In genomic region chr21:45353200-45353599, GRCh38 we compare ENCODE assay signal across 1 cellular context.
TF ChIP-seq lines count a peak whose summit lies in the region.

No MANE protein-coding gene starts in this region.

TF ChIP-seq in HEK293, 187 proteins besides CTCF, POLR2A, EP300 and RAD21 (continued from another document):
- TF ChIP-seq, protein P1, sequence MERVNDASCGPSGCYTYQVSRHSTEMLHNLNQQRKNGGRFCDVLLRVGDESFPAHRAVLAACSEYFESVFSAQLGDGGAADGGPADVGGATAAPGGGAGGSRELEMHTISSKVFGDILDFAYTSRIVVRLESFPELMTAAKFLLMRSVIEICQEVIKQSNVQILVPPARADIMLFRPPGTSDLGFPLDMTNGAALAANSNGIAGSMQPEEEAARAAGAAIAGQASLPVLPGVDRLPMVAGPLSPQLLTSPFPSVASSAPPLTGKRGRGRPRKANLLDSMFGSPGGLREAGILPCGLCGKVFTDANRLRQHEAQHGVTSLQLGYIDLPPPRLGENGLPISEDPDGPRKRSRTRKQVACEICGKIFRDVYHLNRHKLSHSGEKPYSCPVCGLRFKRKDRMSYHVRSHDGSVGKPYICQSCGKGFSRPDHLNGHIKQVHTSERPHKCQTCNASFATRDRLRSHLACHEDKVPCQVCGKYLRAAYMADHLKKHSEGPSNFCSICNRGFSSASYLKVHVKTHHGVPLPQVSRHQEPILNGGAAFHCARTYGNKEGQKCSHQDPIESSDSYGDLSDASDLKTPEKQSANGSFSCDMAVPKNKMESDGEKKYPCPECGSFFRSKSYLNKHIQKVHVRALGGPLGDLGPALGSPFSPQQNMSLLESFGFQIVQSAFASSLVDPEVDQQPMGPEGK (tag by site-specific recombination; IDR thresholded peaks at IDR 0.05), result 0 out of 2 replicates have a peak, but pooled peaks have one; percentile 36
- TF ChIP-seq GLIS1 (tag by site-specific recombination; IDR thresholded peaks at IDR 0.05), result peak; percentile 98
- TF ChIP-seq, protein P2, sequence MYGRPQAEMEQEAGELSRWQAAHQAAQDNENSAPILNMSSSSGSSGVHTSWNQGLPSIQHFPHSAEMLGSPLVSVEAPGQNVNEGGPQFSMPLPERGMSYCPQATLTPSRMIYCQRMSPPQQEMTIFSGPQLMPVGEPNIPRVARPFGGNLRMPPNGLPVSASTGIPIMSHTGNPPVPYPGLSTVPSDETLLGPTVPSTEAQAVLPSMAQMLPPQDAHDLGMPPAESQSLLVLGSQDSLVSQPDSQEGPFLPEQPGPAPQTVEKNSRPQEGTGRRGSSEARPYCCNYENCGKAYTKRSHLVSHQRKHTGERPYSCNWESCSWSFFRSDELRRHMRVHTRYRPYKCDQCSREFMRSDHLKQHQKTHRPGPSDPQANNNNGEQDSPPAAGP (tag by site-specific recombination; IDR thresholded peaks at IDR 0.05), result peak; percentile 98
- no peak for TF ChIP-seq PRDM10 (tag by site-specific recombination; IDR thresholded peaks at IDR 0.05)
- peak; percentile 100 for TF ChIP-seq ZIC2 (tag by site-specific recombination; IDR thresholded peaks at IDR 0.05)
- peak; percentile 70 for TF ChIP-seq ZNF341 (tag by site-specific recombination; IDR thresholded peaks at IDR 0.05; ENCODE audit: low read depth)
- TF ChIP-seq WT1 (tag by site-specific recombination; IDR thresholded peaks at IDR 0.05), result peak; percentile 24; the same call in 1 of the 2 replicates
- no peak for TF ChIP-seq PRDM4 (tag by site-specific recombination; IDR thresholded peaks at IDR 0.05)
- TF ChIP-seq ZNF423 (tag by site-specific recombination; IDR thresholded peaks at IDR 0.05), result peak; percentile 61; the same call in 1 of the 2 replicates
- TF ChIP-seq EGR2 (tag by site-specific recombination; IDR thresholded peaks at IDR 0.05; ENCODE audit: low read depth), result peak; percentile 52
